Comparison of ENCODE assay signal across 15 cellular contexts in genomic region chr21:44441041-44441400, GRCh38. TPM values are rescaled to one million over a fixed set of nuclear protein-coding genes. Genes with fewer than 3 reads are reported as not detected.
DNase-seq lines count a peak whose midpoint lies in the region; ATAC-seq and TF ChIP-seq lines count a peak whose summit lies in the region.
"Had no signal": no experiment of that assay in that cellular context is flagged by ENCODE, and none has a peak within 500 bp of the region (broad histone marks: within the 10 kb centered on the region; RNA-seq: fewer than 3 reads in every experiment).

No MANE protein-coding gene starts in this region.

- TF ChIP-seq CTCF in lower lobe of right lung (IDR thresholded peaks at IDR 0.05), result no peak

- H3K4me1 ChIP-seq in lower lobe of right lung, result no peaks in the 10 kb centered on the region
- H3K4me1 ChIP-seq: BE2C, HAP-1 had no signal

- no peaks in the 10 kb centered on the region for H3K9me3 ChIP-seq in lower lobe of right lung
- H3K9me3 ChIP-seq: BE2C, HAP-1 had no signal

- H3K36me3 ChIP-seq in H7 (replicated peaks; ENCODE audit: control insufficient read depth, insufficient read depth, low read length) (no peaks in the 10 kb centered on the region), lower lobe of right lung (peaks cover 5% of the 10 kb centered on the region)
- H3K36me3 ChIP-seq: BE2C, HAP-1 had no signal

- DNase-seq in Right ventricle myocardium superior (peak; percentile 26), cardiac septum (ENCODE audit: low spot score) (no peak), H7 (peak; percentile 41), lower lobe of right lung (peak; percentile 24), NCI-H748 (lab: John Stamatoyannopoulos, UW; ENCODE audit: unreplicated experiment) (no peak), NCI-H748 treated with DMSO at 0.1 percent for 48 hours (lab: John Stamatoyannopoulos, UW) (no peak), NCI-H1930 (lab: John Stamatoyannopoulos, UW) (no peak)
- DNase-seq: ACHN; CD4-positive, alpha-beta memory T cell; DMS153; DMS79; GDM1 had no signal

- H3K4me3 ChIP-seq in H7 (ENCODE audit: insufficient read depth, low read depth, low read length) (no peak overlapping the region), lower lobe of right lung (no peak overlapping the region)
- H3K4me3 ChIP-seq: HAP-1 had no signal

- H3K27ac ChIP-seq in lower lobe of right lung, result no peak overlapping the region
- H3K27ac ChIP-seq: C4-2B had no signal

- H3K27me3 ChIP-seq in H7 (ENCODE audit: control insufficient read depth, insufficient read depth, low read length) (no peaks in the 10 kb centered on the region), lower lobe of right lung (ENCODE audit: low read depth) (peaks cover 2% of the 10 kb centered on the region)
- H3K27me3 ChIP-seq: BE2C had no signal

- intact Hi-C loops in Right ventricle myocardium superior (cut with DNase I), result no loop called here
- intact Hi-C loops in cardiac septum (cut with DNase I), result no loop called here
- intact Hi-C loops in lower lobe of right lung (cut with DNase I), result no loop called here

- ATAC-seq in Right ventricle myocardium superior (ENCODE audit: poor library complexity) (no peak), lower lobe of right lung (no peak)

RNA-seq across cellular contexts. Expression of gene LRRC3, which starts 14.3 kb away (rescaled TPM):
- total RNA-seq in Right ventricle myocardium superior (2.7 TPM), cardiac septum (2.9 TPM), lower lobe of right lung (4.0 TPM)
- 3.8 and 4.6 TPM in 2 replicates for total RNA-seq in H7 (2014; rRNA removed; shearing (Covaris generic))

Comparison
In these comparisons a context has a peak if more than half of its experiments do, and no peak if none do; other contexts are left out.
1. DNase-seq: peak in Right ventricle myocardium superior (single experiment), H7 (single experiment) and lower lobe of right lung (single experiment); none in cardiac septum (single experiment), NCI-H748 (single experiment), NCI-H748 treated with DMSO at 0.1 percent for 48 hours (single experiment) and NCI-H1930 (0 of 2).